In genomic region chr10:17456032-17456548, GRCh38 we compare ENCODE assay signal across 37 cellular contexts. TPM values are rescaled to one million over a fixed set of nuclear protein-coding genes. Genes with fewer than 3 reads are reported as not detected.
"Had no signal": no experiment of that assay in that cellular context is flagged by ENCODE, and none has a peak within 500 bp of the region (broad histone marks: within the 10 kb centered on the region; RNA-seq: fewer than 3 reads in every experiment).

No MANE protein-coding gene starts in this region.

- H3K27ac ChIP-seq: adrenal gland, ascending aorta, cardiac muscle cell, VCaP had no signal

- H3K9me3 Mint-ChIP-seq: activated B cell treated with CpG ODN at 0.5 μM for 24 hours; activated CD4-positive, alpha-beta memory T cell treated with anti-CD3 and anti-CD28 coated beads for 36 hours; activated CD8-positive, alpha-beta T cell treated with anti-CD3 and anti-CD28 coated beads for 36 hours; activated naive CD4-positive, alpha-beta T cell treated with anti-CD3 and anti-CD28 coated beads for 36 hours; activated naive CD4-positive, alpha-beta T cell treated with anti-CD3 and anti-CD28 coated beads, Interleukin-2, amount 50 U/mL, for 72 hours; activated naive CD8-positive, alpha-beta T cell treated with anti-CD3 and anti-CD28 coated beads for 36 hours; activated T-cell treated with anti-CD3 and anti-CD28 coated beads, Interleukin-2, amount 50 U/mL, for 4 hours; activated T-cell treated with anti-CD3 and anti-CD28 coated beads, Interleukin-2, amount 50 U/mL, for 72 hours; activated T-helper 1 cell treated with anti-CD3 and anti-CD28 coated beads, Interleukin-12 subunit alpha, Interleukin-12 subunit beta, Interleukin-2, Interleukin-4 antibody, amounts not matched to agents 30 ng/mL and 10 ng/mL and 1 ng/mL, durations not matched to agents 14 hours and 24 hours and 36 hours; activated T-helper 17 cell treated with anti-CD3 and anti-CD28 coated beads, Interleukin-2, amount 50 U/mL, for 72 hours; central memory CD8-positive, alpha-beta T cell; T-cell; T-helper 2 cell treated with Interferon-gamma antibody and Interleukin-4, amounts not matched to agents 5 μg/mL and 100 μg/mL, for 36 hours had no signal

- H3K9me3 ChIP-seq: adrenal gland, ascending aorta had no signal

- H3K27ac Mint-ChIP-seq: activated B cell treated with CpG ODN at 0.5 μM for 24 hours; activated CD4-positive, alpha-beta memory T cell treated with anti-CD3 and anti-CD28 coated beads for 36 hours; activated CD4-positive, alpha-beta T cell treated with anti-CD3 and anti-CD28 coated beads, Interleukin-2, amount 10 ng/mL, durations not matched to agents 24 days and 14 days; activated CD8-positive, alpha-beta T cell treated with anti-CD3 and anti-CD28 coated beads for 36 hours; activated naive CD4-positive, alpha-beta T cell treated with anti-CD3 and anti-CD28 coated beads for 36 hours; activated naive CD4-positive, alpha-beta T cell treated with anti-CD3 and anti-CD28 coated beads, Interleukin-2, amount 50 U/mL, for 72 hours; activated naive CD8-positive, alpha-beta T cell treated with anti-CD3 and anti-CD28 coated beads for 36 hours; activated T-cell treated with anti-CD3 and anti-CD28 coated beads, Interleukin-2, amount 50 U/mL, for 72 hours; activated T-helper 1 cell treated with anti-CD3 and anti-CD28 coated beads, Interleukin-12 subunit alpha, Interleukin-12 subunit beta, Interleukin-2, Interleukin-4 antibody, amounts not matched to agents 30 ng/mL and 10 ng/mL and 1 ng/mL, durations not matched to agents 14 hours and 24 hours and 36 hours; activated T-helper 17 cell treated with anti-CD3 and anti-CD28 coated beads, Interleukin-2, amount 50 U/mL, for 72 hours; brain; T-cell; T-helper 2 cell treated with Interferon-gamma antibody and Interleukin-4, amounts not matched to agents 5 μg/mL and 100 μg/mL, for 36 hours had no signal

- H3K27me3 ChIP-seq: ascending aorta had no signal

- H3K36me3 Mint-ChIP-seq: activated CD4-positive, alpha-beta memory T cell treated with anti-CD3 and anti-CD28 coated beads for 36 hours; activated naive CD4-positive, alpha-beta T cell treated with anti-CD3 and anti-CD28 coated beads, Interleukin-2, amount 50 U/mL, for 72 hours; activated naive CD8-positive, alpha-beta T cell treated with anti-CD3 and anti-CD28 coated beads for 36 hours; brain; T-cell had no signal

- H3K4me3 ChIP-seq: adrenal gland, ascending aorta, cardiac muscle cell had no signal

- H3K4me3 Mint-ChIP-seq: activated B cell treated with CpG ODN at 0.5 μM for 24 hours; activated CD4-positive, alpha-beta memory T cell treated with anti-CD3 and anti-CD28 coated beads for 36 hours; activated CD8-positive, alpha-beta T cell treated with anti-CD3 and anti-CD28 coated beads for 36 hours; activated naive CD4-positive, alpha-beta T cell treated with anti-CD3 and anti-CD28 coated beads for 36 hours; activated naive CD8-positive, alpha-beta T cell treated with anti-CD3 and anti-CD28 coated beads for 36 hours; activated T-helper 17 cell treated with anti-CD3 and anti-CD28 coated beads, Interleukin-2, amount 50 U/mL, for 72 hours had no signal

- H3K27me3 Mint-ChIP-seq: central memory CD8-positive, alpha-beta T cell had no signal

- H3K4me1 Mint-ChIP-seq: activated T-helper 17 cell treated with anti-CD3 and anti-CD28 coated beads, Interleukin-2, amount 50 U/mL, for 72 hours had no signal

- DNase-seq: activated B cell treated with CpG ODN at 0.5 μM for 24 hours; activated CD4-positive, alpha-beta memory T cell treated with anti-CD3 and anti-CD28 coated beads for 36 hours; activated CD4-positive, alpha-beta T cell treated with anti-CD3 and anti-CD28 coated beads for 4 hours; activated CD4-positive, alpha-beta T cell treated with anti-CD3 and anti-CD28 coated beads, Interleukin-2, amount 10 ng/mL, durations not matched to agents 24 days and 14 days; activated CD4-positive, alpha-beta T cell treated with anti-CD3 and anti-CD28 coated beads, Interleukin-2, amount 50 U/mL, for 1 hour; activated CD4-positive, alpha-beta T cell treated with anti-CD3 and anti-CD28 coated beads, Interleukin-2, amount 50 U/mL, for 4 hours; activated CD4-positive, CD25-positive, alpha-beta regulatory T cell treated with anti-CD3 and anti-CD28 coated beads, Interleukin-2, amount 50 U/mL, for 72 hours; activated CD8-positive, alpha-beta memory T cell treated with anti-CD3 and anti-CD28 coated beads, Interleukin-2, amount 50 U/mL, for 4 hours; activated CD8-positive, alpha-beta T cell treated with anti-CD3 and anti-CD28 coated beads for 36 hours; activated effector memory CD4-positive, alpha-beta T cell treated with anti-CD3 and anti-CD28 coated beads, Interleukin-2, amount 50 U/mL, for 16 hours; activated gamma-delta T cell treated with Interleukin-2 at 50 U/mL for 16 hours; activated naive CD4-positive, alpha-beta T cell; activated naive CD4-positive, alpha-beta T cell treated with anti-CD3 and anti-CD28 coated beads for 36 hours; activated naive CD8-positive, alpha-beta T cell treated with anti-CD3 and anti-CD28 coated beads for 36 hours; activated T-cell treated with anti-CD3 and anti-CD28 coated beads for 4 hours; activated T-cell treated with anti-CD3 and anti-CD28 coated beads, Interleukin-2, amount 50 U/mL, for 1 hour; activated T-cell treated with anti-CD3 and anti-CD28 coated beads, Interleukin-2, amount 50 U/mL, for 4 hours; activated T-cell treated with anti-CD3 and anti-CD28 coated beads, Interleukin-2, amount 50 U/mL, for 72 hours; adrenal gland; amygdala; anterior cingulate cortex; caudate nucleus; cerebellar nuclear complex; T-cell; T-helper 2 cell; T-helper 9 cell had no signal

- H3K36me3 ChIP-seq: adrenal gland, ascending aorta, cardiac muscle cell had no signal

- ATAC-seq: activated CD8-positive, alpha-beta T cell treated with anti-CD3 and anti-CD28 coated beads for 36 hours; activated naive CD4-positive, alpha-beta T cell treated with anti-CD3 and anti-CD28 coated beads, Interleukin-2, amount 50 U/mL, for 72 hours; activated T-cell treated with anti-CD3 and anti-CD28 coated beads, Interleukin-2, amount 50 U/mL, for 4 hours; activated T-cell treated with anti-CD3 and anti-CD28 coated beads, Interleukin-2, amount 50 U/mL, for 72 hours; activated T-helper 17 cell treated with anti-CD3 and anti-CD28 coated beads, Interleukin-2, amount 50 U/mL, for 72 hours; T-cell had no signal

RNA-seq across cellular contexts. Expression of gene ST8SIA6, which starts 1.7 kb away (rescaled TPM):
- total RNA-seq: activated CD4-positive, alpha-beta T cell treated with anti-CD3 and anti-CD28 coated beads, Interleukin-2, amount 10 ng/mL, durations not matched to agents 24 days and 14 days; activated CD8-positive, alpha-beta memory T cell treated with anti-CD3 and anti-CD28 coated beads for 36 hours; activated CD8-positive, alpha-beta T cell treated with anti-CD3 and anti-CD28 coated beads for 36 hours; activated naive CD4-positive, alpha-beta T cell treated with anti-CD3 and anti-CD28 coated beads for 36 hours; activated naive CD8-positive, alpha-beta T cell treated with anti-CD3 and anti-CD28 coated beads for 36 hours; activated T-helper 1 cell treated with anti-CD3 and anti-CD28 coated beads, Interleukin-12 subunit alpha, Interleukin-12 subunit beta, Interleukin-2, Interleukin-4 antibody, amounts not matched to agents 30 ng/mL and 10 ng/mL and 1 ng/mL, durations not matched to agents 14 hours and 24 hours and 36 hours; ascending aorta; cardiac muscle cell; chondrocyte had no signal
